ENCODE assay signal across 8 cellular contexts in the genomic region with DNA sequence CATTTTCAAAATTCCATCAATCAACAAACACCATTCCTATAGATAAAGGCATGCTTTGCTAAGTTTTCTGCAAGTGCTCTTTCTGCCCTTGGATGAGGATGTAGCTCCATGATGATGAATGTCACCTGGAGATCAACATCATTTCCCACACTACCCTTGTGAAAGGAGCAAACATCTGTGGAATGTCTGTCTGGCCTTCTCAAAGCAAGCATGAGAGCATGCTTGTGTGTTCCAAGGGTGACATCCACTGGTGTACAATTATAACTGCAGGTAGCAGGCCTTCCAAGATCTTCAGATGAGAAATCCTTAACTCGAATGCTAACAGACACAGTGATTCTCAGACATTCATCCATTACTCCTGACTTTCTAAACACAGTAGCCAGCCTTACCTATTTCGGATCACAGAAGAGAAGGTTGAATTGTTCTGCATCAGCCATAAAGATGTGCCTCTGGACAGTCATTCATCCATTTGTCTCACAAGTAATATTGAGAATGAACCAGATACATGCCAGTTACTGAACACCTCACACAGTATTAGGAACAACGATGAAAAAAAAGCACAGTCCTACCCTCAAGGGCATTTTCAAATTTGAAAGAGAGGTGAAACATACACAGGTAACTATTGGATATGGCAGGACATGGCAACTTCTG.
DNase-seq lines count a peak whose midpoint lies in the region; ATAC-seq and TF ChIP-seq lines count a peak whose summit lies in the region.

No MANE protein-coding gene starts in this region.

- DNase-seq in GM12865 (ENCODE audit: low read depth), result peak; percentile 81
- DNase-seq in HCT116 (ENCODE audit: low read depth, low spot score), result peak; percentile 80
- DNase-seq in RKO (ENCODE audit: low spot score), result peak; percentile 87
- DNase-seq in endodermal cell, result peak; percentile 82
- peak; percentile 80 for DNase-seq in medulla oblongata (ENCODE audit: extremely low spot score)
- DNase-seq in activated gamma-delta T cell treated with Interleukin-2 at 50 U/mL for 16 hours, result no peak

- TF ChIP-seq RAD21 in HCT116 (IDR thresholded peaks at IDR 0.05; ENCODE audit: low read depth), result peak; percentile 98

- BruUV-seq in HCT116 (replicated peaks; lab: Mats Ljungman, UMichigan), result no TSS peak

- TF ChIP-seq POLR2A in HCT116 (IDR thresholded peaks at IDR 0.05; ENCODE audit: borderline replicate concordance, extremely low read depth, insufficient read depth, insufficient read length), result no peak

- H3K4me1 ChIP-seq in ACC112 (ENCODE audit: control insufficient read depth, insufficient read depth, low read length, unreplicated experiment) (peaks cover 7% of the 10 kb centered on the region), HCT116 (ENCODE audit: control insufficient read depth in 1 of 2, insufficient read depth in 2 of 2, low read length in 2 of 2) (no peaks in the 10 kb centered on the region), Loucy (ENCODE audit: insufficient read depth, low read length, poor library complexity, severe bottlenecking) (no peaks in the 10 kb centered on the region), endodermal cell (ENCODE audit: control insufficient read depth, insufficient read depth, low read length) (peaks cover 10% of the 10 kb centered on the region)

- WGBS in endodermal cell (ENCODE audit: insufficient coverage in 1 of 2, insufficient read length in 1 of 2), 2 experiments, result 25 to 51% methylated on average over 2 to 3 of the region's 3 CpGs

- H3K36me3 ChIP-seq in ACC112 (ENCODE audit: insufficient read depth, low read length) (no peaks in the 10 kb centered on the region), HCT116 (ENCODE audit: control insufficient read depth in 1 of 2, insufficient read depth in 2 of 2, low read length in 2 of 2) (no peaks in the 10 kb centered on the region), Loucy (ENCODE audit: insufficient read depth, low read length) (no peaks in the 10 kb centered on the region), endodermal cell (ENCODE audit: control insufficient read depth, insufficient read depth, low read length) (no peaks in the 10 kb centered on the region)

- peak overlapping the region; percentile 42 for H3K27ac Mint-ChIP-seq in endodermal cell

- no peaks in the 10 kb centered on the region for H3K9me3 Mint-ChIP-seq in endodermal cell

- no peaks in the 10 kb centered on the region for H3K27me3 ChIP-seq in ACC112 (ENCODE audit: insufficient read depth, low read length)
- H3K27me3 ChIP-seq in HCT116 (ENCODE audit: insufficient read depth, low read length), result no peaks in the 10 kb centered on the region
- H3K27me3 ChIP-seq in Loucy (ENCODE audit: insufficient read depth, low read length, poor library complexity, severe bottlenecking), result peaks cover 5% of the 10 kb centered on the region
- no peaks in the 10 kb centered on the region for H3K27me3 ChIP-seq in endodermal cell (ENCODE audit: control insufficient read depth, insufficient read depth, low read length, poor library complexity, severe bottlenecking)

- peak overlapping the region; percentile 7 for H2AFZ ChIP-seq in ACC112 (ENCODE audit: low read length, unreplicated experiment)
- H2AFZ ChIP-seq in HCT116 (ENCODE audit: low read depth, low read length, poor library complexity, severe bottlenecking), result peak overlapping the region; percentile 92
- H2AFZ ChIP-seq in Loucy (ENCODE audit: low read length), result no peak overlapping the region

- H3K4me2 ChIP-seq in HCT116 (ENCODE audit: low read length) (no peak overlapping the region), Loucy (ENCODE audit: low read depth, low read length, poor library complexity, severe bottlenecking) (no peak overlapping the region)

- no peak overlapping the region for H3K9ac ChIP-seq in HCT116 (ENCODE audit: low read length)
- no peak overlapping the region for H3K9ac ChIP-seq in Loucy (ENCODE audit: low read depth, low read length, poor library complexity, severe bottlenecking)
- no peak overlapping the region for H3K9ac ChIP-seq in endodermal cell (ENCODE audit: extremely low read depth, low read length, poor library complexity, severe bottlenecking)

- no peaks in the 10 kb centered on the region for H3F3A ChIP-seq in Loucy (ENCODE audit: low read depth)

- H3K4me1 Mint-ChIP-seq in endodermal cell, result peaks cover 10% of the 10 kb centered on the region

- H3K4me3 Mint-ChIP-seq in endodermal cell, result no peak overlapping the region

- H3K27me3 Mint-ChIP-seq in endodermal cell (ENCODE audit: insufficient read depth), result no peaks in the 10 kb centered on the region

- H3K27ac ChIP-seq in ACC112 (ENCODE audit: low read depth, low read length) (no peak overlapping the region), HCT116 (ENCODE audit: low read depth, low read length) (no peak overlapping the region), endodermal cell (ENCODE audit: low read depth, low read length) (no peak overlapping the region)

- RAD21 ChIA-PET in HCT116 (lab: Charles Lee; ENCODE audit: low non-redundant PET in 1 of 2, low total read pairs in 2 of 2, uncharacterized antibody in 2 of 2, unreplicated experiment in 2 of 2), result interaction anchor here (0.6 to 1.7 kb wide), 3 partner anchors 57 to 492 kb away, joined by 3 to 6 read pairs (median 4); no protein-coding TSS in a partner anchor

- H3K79me2 ChIP-seq in ACC112 (ENCODE audit: control insufficient read depth, insufficient read depth, low read length, unreplicated experiment) (no peaks in the 10 kb centered on the region), HCT116 (ENCODE audit: insufficient read depth, low read length) (no peaks in the 10 kb centered on the region), Loucy (ENCODE audit: insufficient read depth, low read length) (no peaks in the 10 kb centered on the region)

- H3K9me3 ChIP-seq in HCT116 (ENCODE audit: control insufficient read depth in 1 of 2, insufficient read depth in 1 of 2, low read depth in 1 of 2, low read length in 2 of 2) (no peaks in the 10 kb centered on the region), Loucy (ENCODE audit: insufficient read depth, low read depth, low read length) (no peaks in the 10 kb centered on the region), endodermal cell (ENCODE audit: control insufficient read depth, low read length) (no peaks in the 10 kb centered on the region)

- H3K9me2 ChIP-seq in HCT116 (ENCODE audit: insufficient read depth) (no peaks in the 10 kb centered on the region), Loucy (replicated peaks; ENCODE audit: low read depth, low read length) (no peaks in the 10 kb centered on the region)

- POLR2A ChIA-PET in HCT116 (lab: Charles Lee), result no interaction called here

- peak; percentile 75 for TF ChIP-seq CTCF in GM12865 (IDR thresholded peaks at IDR 0.05; ENCODE audit: insufficient read depth, low read depth, low read length, missing control alignments)
- TF ChIP-seq CTCF in HCT116 (IDR thresholded peaks at IDR 0.05 in 2 of 3, conservative IDR thresholded peaks at IDR 0.05 in 1 of 3; ENCODE audit: borderline replicate concordance in 1 of 3, insufficient read depth in 1 of 3, low read depth in 2 of 3, low read length in 2 of 3), result peak; percentile 80 to 91 (median 87)
- TF ChIP-seq CTCF in Loucy (conservative IDR thresholded peaks at IDR 0.05; ENCODE audit: low read length), result peak; percentile 93
- TF ChIP-seq CTCF in endodermal cell (conservative IDR thresholded peaks at IDR 0.05), result peak; percentile 92

- intact Hi-C loops in HCT116 (cut with micrococcal nuclease), result loop anchor here (1.0 to 10.0 kb wide), 5 partner anchors 57 to 1408 kb away; no protein-coding TSS in a partner anchor

- no peaks in the 10 kb centered on the region for H3K36me3 Mint-ChIP-seq in endodermal cell (ENCODE audit: low read depth)

- H3K4me3 ChIP-seq in ACC112 (ENCODE audit: low read depth, low read length), result no peak overlapping the region
- no peak overlapping the region for H3K4me3 ChIP-seq in GM12865 (ENCODE audit: low read depth, low read length)
- H3K4me3 ChIP-seq in HCT116 (replicated peaks in 1 of 2; ENCODE audit: low read depth in 1 of 2, low read length in 2 of 2), result no peak overlapping the region
- H3K4me3 ChIP-seq in Loucy (ENCODE audit: low read length, poor library complexity, severe bottlenecking), result no peak overlapping the region
- no peak overlapping the region for H3K4me3 ChIP-seq in endodermal cell (ENCODE audit: low read length)

- peak; percentile 99 for ATAC-seq in HCT116

- H4K20me1 ChIP-seq in HCT116 (ENCODE audit: insufficient read depth), result no peaks in the 10 kb centered on the region
- H4K20me1 ChIP-seq in Loucy (ENCODE audit: insufficient read depth, low read length, poor library complexity, severe bottlenecking), result no peaks in the 10 kb centered on the region

- CTCF ChIA-PET in HCT116 (lab: Charles Lee), result interaction anchor here (0.6 to 2.0 kb wide), 7 partner anchors 57 to 855 kb away, joined by 3 to 23 read pairs (median 3); no protein-coding TSS in a partner anchor

TF ChIP-seq in HCT116, 20 proteins besides CTCF, POLR2A, EP300 and RAD21:
- TF ChIP-seq CBX3 (IDR thresholded peaks at IDR 0.05; ENCODE audit: low read depth) (peak; percentile 36; the same call in 1 of the 2 replicates), SIN3A (IDR thresholded peaks at IDR 0.05; ENCODE audit: low read depth) (no peak)
TF ChIP-seq in HCT116: peak in this region for 1.
